ENCODE assay signal across 12 cellular contexts in the genomic region with DNA sequence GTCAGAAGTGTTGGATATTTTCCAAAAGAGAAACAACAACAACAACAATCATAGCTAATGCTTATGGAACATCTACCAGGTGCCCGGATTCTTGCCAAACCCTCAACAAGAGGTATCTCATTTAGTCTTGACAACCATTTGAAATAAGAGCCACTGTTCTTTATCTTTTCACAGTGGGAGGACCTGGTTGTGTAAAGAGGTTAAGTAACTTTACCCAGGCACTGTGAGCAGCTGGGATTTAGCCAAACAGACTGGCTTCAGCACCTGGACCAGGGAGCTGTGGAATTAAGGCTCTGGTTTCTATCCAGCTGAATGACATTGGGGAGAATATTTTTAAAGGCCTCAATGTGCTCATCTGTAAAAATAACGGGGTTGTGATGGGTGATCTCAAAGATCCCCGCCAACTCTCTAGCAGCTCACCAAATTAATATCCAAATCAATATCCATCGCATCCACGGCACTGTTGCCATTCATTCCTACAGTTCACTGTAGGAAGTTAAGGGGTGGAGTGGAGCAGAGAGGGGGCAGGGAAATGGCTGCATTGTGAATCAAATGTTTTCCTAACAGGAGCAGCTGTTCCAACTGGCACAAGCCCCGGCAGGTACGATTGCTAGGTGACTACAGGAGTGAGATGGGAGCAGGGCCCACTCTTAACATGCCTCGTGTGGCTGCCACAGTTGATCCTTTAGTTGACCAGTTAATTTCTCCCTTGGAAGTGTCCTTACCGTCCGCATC.
DNase-seq lines count a peak whose midpoint lies in the region; ATAC-seq and TF ChIP-seq lines count a peak whose summit lies in the region.
"Had no signal": no experiment of that assay in that cellular context is flagged by ENCODE, and none has a peak within 500 bp of the region (broad histone marks: within the 10 kb centered on the region; RNA-seq: fewer than 3 reads in every experiment).

No MANE protein-coding gene starts in this region.

- ATAC-seq in Right ventricle myocardium inferior = peak; percentile 15
- no peak for ATAC-seq in left cardiac atrium
- ATAC-seq in HG02798 (IDR thresholded peaks at IDR 0.05; ENCODE audit: poor library complexity, unreplicated experiment) = no peak
- ATAC-seq in GM21381 (IDR thresholded peaks at IDR 0.05; ENCODE audit: unreplicated experiment) = no peak

- H3K27ac Mint-ChIP-seq in type B pancreatic cell = peak overlapping the region; percentile 73

- no peak overlapping the region for H2AFZ ChIP-seq in hepatocyte
- no peak overlapping the region for H2AFZ ChIP-seq in MM.1S (ENCODE audit: low read length)

- H3K4me3 Mint-ChIP-seq in type B pancreatic cell = peak overlapping the region; percentile 14
- H3K4me3 Mint-ChIP-seq: neural crest cell had no signal

- no peaks in the 10 kb centered on the region for H4K20me1 ChIP-seq in hepatocyte (ENCODE audit: insufficient read depth, poor library complexity, severe bottlenecking)
- no peaks in the 10 kb centered on the region for H4K20me1 ChIP-seq in MM.1S (ENCODE audit: insufficient read depth, low read length)

- H3F3A ChIP-seq in MM.1S (ENCODE audit: insufficient read depth, low read length) = no peaks in the 10 kb centered on the region

- H3K36me3 Mint-ChIP-seq in type B pancreatic cell = no peaks in the 10 kb centered on the region

- H3K79me2 ChIP-seq in hepatocyte (peaks cover 21% of the 10 kb centered on the region), MM.1S (ENCODE audit: low read length) (no peaks in the 10 kb centered on the region)

- H3K4me2 ChIP-seq in hepatocyte = peak overlapping the region; percentile 59
- H3K4me2 ChIP-seq in MM.1S (ENCODE audit: low read depth, low read length) = no peak overlapping the region

- H3K4me3 ChIP-seq in hepatocyte (no peak overlapping the region), MM.1S (ENCODE audit: low read length) (no peak overlapping the region)

- no peak overlapping the region for H3K9ac ChIP-seq in MM.1S (ENCODE audit: low read length)

- no peak for TF ChIP-seq CTCF in hepatocyte (IDR thresholded peaks at IDR 0.05; ENCODE audit: poor library complexity)
- TF ChIP-seq CTCF in type B pancreatic cell (conservative IDR thresholded peaks at IDR 0.05) = no peak
- no peak for TF ChIP-seq CTCF in MM.1S (IDR thresholded peaks at IDR 0.05; ENCODE audit: low read length)

- peaks cover 18% of the 10 kb centered on the region for H3K27me3 Mint-ChIP-seq in type B pancreatic cell

- DNase-seq in Right ventricle myocardium inferior (ENCODE audit: missing footprints) (no peak), left cardiac atrium (no peak), NCI-H510A treated with DMSO at 0.1 percent for 48 hours (lab: John Stamatoyannopoulos, UW) (peak; percentile 59), hepatocyte (ENCODE audit: low spot score) (peak; percentile 29), type B pancreatic cell (ENCODE audit: extremely low spot score, unreplicated experiment) (no peak), MM.1S (no peak)
- DNase-seq: activated gamma-delta T cell treated with Interleukin-2 at 50 U/mL for 16 hours, erythroblast, IMR-90 had no signal

- peaks cover 44% of the 10 kb centered on the region for H3K4me1 ChIP-seq in hepatocyte (ENCODE audit: insufficient read depth)
- no peaks in the 10 kb centered on the region for H3K4me1 ChIP-seq in MM.1S (ENCODE audit: low read length)

- peaks cover 51% of the 10 kb centered on the region for H3K4me1 Mint-ChIP-seq in type B pancreatic cell (ENCODE audit: unreplicated experiment)

- H3K27ac ChIP-seq in hepatocyte (peak overlapping the region; percentile 73), MM.1S (ENCODE audit: low read length) (no peak overlapping the region)

- H3K9me2 ChIP-seq in hepatocyte (replicated peaks; ENCODE audit: insufficient read depth) = no peaks in the 10 kb centered on the region
- H3K9me2 ChIP-seq in MM.1S (replicated peaks; ENCODE audit: insufficient read depth, low read length) = no peaks in the 10 kb centered on the region

- H3K9me3 ChIP-seq in hepatocyte (ENCODE audit: low read depth) (no peaks in the 10 kb centered on the region), MM.1S (replicated peaks; ENCODE audit: insufficient read depth, low read length) (no peaks in the 10 kb centered on the region)

- no peaks in the 10 kb centered on the region for H3K9me3 Mint-ChIP-seq in type B pancreatic cell
- H3K9me3 Mint-ChIP-seq: neural crest cell had no signal

- WGBS in hepatocyte (ENCODE audit: low lambda C conversion rate, missing lambda C conversion rate) = 34% methylated on average over 10 of the region's 10 CpGs

- no peaks in the 10 kb centered on the region for H3K27me3 ChIP-seq in hepatocyte
- H3K27me3 ChIP-seq in MM.1S (replicated peaks; ENCODE audit: insufficient read depth, low read length) = no peaks in the 10 kb centered on the region

- no peaks in the 10 kb centered on the region for H3K36me3 ChIP-seq in hepatocyte (replicated peaks; ENCODE audit: insufficient read depth, low read depth)
- no peaks in the 10 kb centered on the region for H3K36me3 ChIP-seq in MM.1S (replicated peaks; ENCODE audit: insufficient read depth, low read length)

- intact Hi-C loops in Right ventricle myocardium inferior (cut with DNase I) = no loop called here
- intact Hi-C loops in left cardiac atrium (cut with DNase I) = no loop called here

Comparison
In these comparisons a context has a peak if more than half of its experiments do, and no peak if none do; other contexts are left out.
1. DNase-seq: peak in NCI-H510A treated with DMSO at 0.1 percent for 48 hours (single experiment) and hepatocyte (single experiment); none in Right ventricle myocardium inferior (single experiment), left cardiac atrium (single experiment), type B pancreatic cell (single experiment) and MM.1S (single experiment).